In the genomic region with DNA sequence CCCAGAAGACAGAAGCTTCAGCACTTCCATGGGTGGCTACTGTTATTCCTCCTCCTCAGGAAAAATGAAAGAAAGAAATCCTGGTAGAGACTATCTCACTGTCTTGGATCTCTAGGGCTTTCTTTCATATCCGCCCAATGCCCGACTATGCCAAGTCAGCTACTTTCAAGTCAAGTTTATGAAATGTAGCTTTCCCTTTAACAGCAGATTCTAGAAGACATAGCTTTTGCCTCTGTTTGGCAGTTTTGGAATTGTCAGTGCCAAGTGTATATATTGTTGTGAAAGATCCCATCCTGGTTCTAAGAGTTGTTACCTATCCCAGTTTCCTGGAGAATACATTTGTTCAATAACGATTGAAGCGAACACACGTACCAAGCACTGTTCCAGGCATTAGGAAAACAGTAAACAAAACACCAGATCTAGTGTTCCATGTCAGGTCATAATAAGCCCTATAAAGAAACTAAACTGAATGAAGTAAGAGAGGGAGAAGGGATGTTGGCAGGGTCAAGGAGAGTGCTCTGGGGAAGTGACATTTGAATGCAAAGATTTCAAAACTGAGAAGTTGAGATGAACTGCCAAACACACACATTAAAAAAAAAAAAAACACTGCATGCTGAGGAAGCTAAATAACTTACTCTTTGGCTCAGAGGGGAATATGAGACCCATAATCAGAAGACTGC, we compare ENCODE assay signal across 9 cellular contexts. TPM values are rescaled to one million over a fixed set of nuclear protein-coding genes. Genes with fewer than 3 reads are reported as not detected.
DNase-seq lines count a peak whose midpoint lies in the region; ATAC-seq and TF ChIP-seq lines count a peak whose summit lies in the region.
"Had no signal": no experiment of that assay in that cellular context is flagged by ENCODE, and none has a peak within 500 bp of the region (broad histone marks: within the 10 kb centered on the region; RNA-seq: fewer than 3 reads in every experiment).

No MANE protein-coding gene starts in this region.

- H3K4me1 ChIP-seq in upper lobe of right lung, result no peaks in the 10 kb centered on the region

- CTCF ChIA-PET in activated naive CD4-positive, alpha-beta T cell treated with anti-CD3 and anti-CD28 coated beads for 36 hours (lab: Charles Lee), result interaction anchor here (0.6 to 1.8 kb wide), 4 partner anchors 9 to 671 kb away, joined by 3 to 7 read pairs (median 4); no protein-coding TSS in a partner anchor

- peaks cover 15% of the 10 kb centered on the region for H3K27me3 Mint-ChIP-seq in activated T-cell treated with anti-CD3 and anti-CD28 coated beads, Interleukin-2, amount 50 U/mL, for 72 hours (ENCODE audit: low read depth)
- H3K27me3 Mint-ChIP-seq in activated naive CD4-positive, alpha-beta T cell treated with anti-CD3 and anti-CD28 coated beads for 36 hours (ENCODE audit: low read depth), result no peaks in the 10 kb centered on the region

- peak overlapping the region; percentile 24 for H3K4me3 ChIP-seq in upper lobe of right lung

- no peak for DNase-seq in activated T-cell treated with anti-CD3 and anti-CD28 coated beads, Interleukin-2, amount 50 U/mL, for 72 hours
- DNase-seq in activated T-cell treated with anti-CD3 and anti-CD28 coated beads for 4 hours (no peak), left ventricle myocardium superior (no peak), upper lobe of right lung (no peak), 8988T (no peak), NCI-H1436 (lab: John Stamatoyannopoulos, UW) (no peak)
- DNase-seq in activated naive CD4-positive, alpha-beta T cell treated with anti-CD3 and anti-CD28 coated beads for 36 hours, result no peak
- DNase-seq: posterior cingulate gyrus had no signal

- peak overlapping the region; percentile 37 to 49 for H3K4me3 Mint-ChIP-seq in activated T-cell treated with anti-CD3 and anti-CD28 coated beads, Interleukin-2, amount 50 U/mL, for 72 hours
- H3K4me3 Mint-ChIP-seq in activated naive CD4-positive, alpha-beta T cell treated with anti-CD3 and anti-CD28 coated beads for 36 hours, result no peak overlapping the region

- no peak for TF ChIP-seq CTCF in upper lobe of right lung (IDR thresholded peaks at IDR 0.05)

- intact Hi-C loops in left ventricle myocardium superior (cut with micrococcal nuclease) (no loop called here), upper lobe of right lung (cut with DNase I) (no loop called here)
- intact Hi-C loops in activated naive CD4-positive, alpha-beta T cell treated with anti-CD3 and anti-CD28 coated beads for 36 hours (cut with micrococcal nuclease), result loop anchor here (10.0 kb wide), 1 partner anchor 1501 kb away; no protein-coding TSS in a partner anchor

- H3K9me3 Mint-ChIP-seq in activated T-cell treated with anti-CD3 and anti-CD28 coated beads, Interleukin-2, amount 50 U/mL, for 72 hours, result peaks cover 0 to 1% of the 10 kb centered on the region in 2 donors
- H3K9me3 Mint-ChIP-seq in activated naive CD4-positive, alpha-beta T cell treated with anti-CD3 and anti-CD28 coated beads for 36 hours, result no peaks in the 10 kb centered on the region

- H3K36me3 Mint-ChIP-seq in activated T-cell treated with anti-CD3 and anti-CD28 coated beads, Interleukin-2, amount 50 U/mL, for 72 hours (ENCODE audit: insufficient read depth in 2 of 2), result no peaks in the 10 kb centered on the region
- H3K36me3 Mint-ChIP-seq in activated naive CD4-positive, alpha-beta T cell treated with anti-CD3 and anti-CD28 coated beads for 36 hours (ENCODE audit: low read depth), result no peaks in the 10 kb centered on the region

- H3K4me1 Mint-ChIP-seq in activated T-cell treated with anti-CD3 and anti-CD28 coated beads, Interleukin-2, amount 50 U/mL, for 72 hours (ENCODE audit: low read depth), result peaks cover 26% of the 10 kb centered on the region
- peaks cover 13% of the 10 kb centered on the region for H3K4me1 Mint-ChIP-seq in activated naive CD4-positive, alpha-beta T cell treated with anti-CD3 and anti-CD28 coated beads for 36 hours (ENCODE audit: low read depth)

- no peak overlapping the region for H3K27ac Mint-ChIP-seq in activated T-cell treated with anti-CD3 and anti-CD28 coated beads, Interleukin-2, amount 50 U/mL, for 72 hours
- no peak overlapping the region for H3K27ac Mint-ChIP-seq in activated naive CD4-positive, alpha-beta T cell treated with anti-CD3 and anti-CD28 coated beads for 36 hours

- no peak for ATAC-seq in activated T-cell treated with anti-CD3 and anti-CD28 coated beads, Interleukin-2, amount 50 U/mL, for 72 hours (replicated peaks in 1 of 2)
- ATAC-seq in HG03460 (IDR thresholded peaks at IDR 0.05; ENCODE audit: unreplicated experiment) (peak; percentile 19), left ventricle myocardium superior (peak; percentile 50), upper lobe of right lung (peak; percentile 25)

- no peak overlapping the region for H3K27ac ChIP-seq in upper lobe of right lung

- H3K9me3 ChIP-seq in upper lobe of right lung, result no peaks in the 10 kb centered on the region

- no peaks in the 10 kb centered on the region for H3K27me3 ChIP-seq in upper lobe of right lung

- H3K36me3 ChIP-seq in upper lobe of right lung, result no peaks in the 10 kb centered on the region

RNA-seq across cellular contexts. Expression of a gene that starts 14.5 kb away (rescaled TPM):
- not detected for total RNA-seq in activated T-cell treated with anti-CD3 and anti-CD28 coated beads, Interleukin-2, amount 50 U/mL, for 72 hours
- 1.9 TPM for total RNA-seq in left ventricle myocardium superior
- 0.61 TPM for total RNA-seq in upper lobe of right lung
- total RNA-seq in activated naive CD4-positive, alpha-beta T cell treated with anti-CD3 and anti-CD28 coated beads for 36 hours, result not detected

RNA-seq across cellular contexts. Expression of a gene that starts 22.0 kb away (rescaled TPM):
- total RNA-seq in activated T-cell treated with anti-CD3 and anti-CD28 coated beads, Interleukin-2, amount 50 U/mL, for 72 hours, result not detected
- total RNA-seq in left ventricle myocardium superior (not detected), upper lobe of right lung (not detected)
- total RNA-seq in activated naive CD4-positive, alpha-beta T cell treated with anti-CD3 and anti-CD28 coated beads for 36 hours, result not detected

RNA-seq across cellular contexts. Expression of a gene that starts 52.3 kb away (rescaled TPM):
- total RNA-seq in activated T-cell treated with anti-CD3 and anti-CD28 coated beads, Interleukin-2, amount 50 U/mL, for 72 hours, result under 1 TPM in 1 of 2 donors, not detected in 1; 0.49 TPM
- 7.0 TPM for total RNA-seq in left ventricle myocardium superior
- total RNA-seq in upper lobe of right lung, result 99.1 TPM
- total RNA-seq in activated naive CD4-positive, alpha-beta T cell treated with anti-CD3 and anti-CD28 coated beads for 36 hours, result not detected

Comparison
In these comparisons a context has a peak if more than half of its experiments do, and no peak if none do; other contexts are left out.
1. ATAC-seq: peak in HG03460 (single experiment), left ventricle myocardium superior (single experiment) and upper lobe of right lung (single experiment); none in activated T-cell treated with anti-CD3 and anti-CD28 coated beads, Interleukin-2, amount 50 U/mL, for 72 hours (0 of 2).
2. RNA of a gene that starts 52.3 kb away (total RNA-seq): 99.1 TPM in upper lobe of right lung (single experiment); 7.0 TPM in left ventricle myocardium superior (single experiment), 0.49 TPM in activated T-cell treated with anti-CD3 and anti-CD28 coated beads, Interleukin-2, amount 50 U/mL, for 72 hours and not detected in activated naive CD4-positive, alpha-beta T cell treated with anti-CD3 and anti-CD28 coated beads for 36 hours; every median in the first group is over 10 times any median in the second.